1 cellular context compared by ENCODE assay signal in the genomic region with DNA sequence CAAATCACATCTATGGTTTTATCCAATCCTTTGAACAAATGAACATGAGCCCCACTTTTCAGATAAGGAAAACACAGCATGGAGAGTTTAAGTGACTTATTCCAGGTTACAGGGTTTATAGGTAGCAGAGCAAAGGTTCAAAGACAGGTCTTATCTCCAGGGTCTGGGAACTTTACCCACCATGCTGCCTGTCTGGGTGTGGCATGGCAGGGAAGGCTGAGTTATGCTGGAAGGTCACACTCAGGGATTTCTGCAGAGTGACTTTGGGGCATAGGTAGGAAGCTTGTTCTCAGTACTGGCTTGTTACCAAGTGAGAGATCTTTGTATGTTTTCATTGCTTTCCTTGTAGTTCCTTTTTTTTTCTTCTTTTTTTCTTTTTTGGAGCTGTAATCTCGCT.
TF ChIP-seq lines count a peak whose summit lies in the region.

No MANE protein-coding gene starts in this region.

TF ChIP-seq in GM12878, 131 proteins besides CTCF, POLR2A, EP300 and RAD21 (continued from another document):
- TF ChIP-seq, protein P1, sequence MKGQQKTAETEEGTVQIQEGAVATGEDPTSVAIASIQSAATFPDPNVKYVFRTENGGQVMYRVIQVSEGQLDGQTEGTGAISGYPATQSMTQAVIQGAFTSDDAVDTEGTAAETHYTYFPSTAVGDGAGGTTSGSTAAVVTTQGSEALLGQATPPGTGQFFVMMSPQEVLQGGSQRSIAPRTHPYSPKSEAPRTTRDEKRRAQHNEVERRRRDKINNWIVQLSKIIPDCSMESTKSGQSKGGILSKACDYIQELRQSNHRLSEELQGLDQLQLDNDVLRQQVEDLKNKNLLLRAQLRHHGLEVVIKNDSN (IDR thresholded peaks at IDR 0.05; ENCODE audit: borderline replicate concordance, extremely low read length, insufficient read depth, low read depth, low read length), result no peak
- TF ChIP-seq TBL1XR1 (IDR thresholded peaks at IDR 0.05; ENCODE audit: low read depth, low read length) (no peak), ZZZ3 (IDR thresholded peaks at IDR 0.05; ENCODE audit: control insufficient read depth, insufficient read length, low read depth) (no peak), HCFC1 (IDR thresholded peaks at IDR 0.05; ENCODE audit: low read length) (no peak), SMAD5 (IDR thresholded peaks at IDR 0.05; ENCODE audit: low read depth) (no peak), KLF5 (IDR thresholded peaks at IDR 0.05; ENCODE audit: partially characterized antibody) (no peak), NR2F1 (conservative IDR thresholded peaks at IDR 0.05) (no peak), GABPA (IDR thresholded peaks at IDR 0.05; ENCODE audit: low read depth) (no peak)
- TF ChIP-seq, protein P2, sequence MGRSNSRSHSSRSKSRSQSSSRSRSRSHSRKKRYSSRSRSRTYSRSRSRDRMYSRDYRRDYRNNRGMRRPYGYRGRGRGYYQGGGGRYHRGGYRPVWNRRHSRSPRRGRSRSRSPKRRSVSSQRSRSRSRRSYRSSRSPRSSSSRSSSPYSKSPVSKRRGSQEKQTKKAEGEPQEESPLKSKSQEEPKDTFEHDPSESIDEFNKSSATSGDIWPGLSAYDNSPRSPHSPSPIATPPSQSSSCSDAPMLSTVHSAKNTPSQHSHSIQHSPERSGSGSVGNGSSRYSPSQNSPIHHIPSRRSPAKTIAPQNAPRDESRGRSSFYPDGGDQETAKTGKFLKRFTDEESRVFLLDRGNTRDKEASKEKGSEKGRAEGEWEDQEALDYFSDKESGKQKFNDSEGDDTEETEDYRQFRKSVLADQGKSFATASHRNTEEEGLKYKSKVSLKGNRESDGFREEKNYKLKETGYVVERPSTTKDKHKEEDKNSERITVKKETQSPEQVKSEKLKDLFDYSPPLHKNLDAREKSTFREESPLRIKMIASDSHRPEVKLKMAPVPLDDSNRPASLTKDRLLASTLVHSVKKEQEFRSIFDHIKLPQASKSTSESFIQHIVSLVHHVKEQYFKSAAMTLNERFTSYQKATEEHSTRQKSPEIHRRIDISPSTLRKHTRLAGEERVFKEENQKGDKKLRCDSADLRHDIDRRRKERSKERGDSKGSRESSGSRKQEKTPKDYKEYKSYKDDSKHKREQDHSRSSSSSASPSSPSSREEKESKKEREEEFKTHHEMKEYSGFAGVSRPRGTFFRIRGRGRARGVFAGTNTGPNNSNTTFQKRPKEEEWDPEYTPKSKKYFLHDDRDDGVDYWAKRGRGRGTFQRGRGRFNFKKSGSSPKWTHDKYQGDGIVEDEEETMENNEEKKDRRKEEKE (IDR thresholded peaks at IDR 0.05), result no peak
- TF ChIP-seq, protein P3, sequence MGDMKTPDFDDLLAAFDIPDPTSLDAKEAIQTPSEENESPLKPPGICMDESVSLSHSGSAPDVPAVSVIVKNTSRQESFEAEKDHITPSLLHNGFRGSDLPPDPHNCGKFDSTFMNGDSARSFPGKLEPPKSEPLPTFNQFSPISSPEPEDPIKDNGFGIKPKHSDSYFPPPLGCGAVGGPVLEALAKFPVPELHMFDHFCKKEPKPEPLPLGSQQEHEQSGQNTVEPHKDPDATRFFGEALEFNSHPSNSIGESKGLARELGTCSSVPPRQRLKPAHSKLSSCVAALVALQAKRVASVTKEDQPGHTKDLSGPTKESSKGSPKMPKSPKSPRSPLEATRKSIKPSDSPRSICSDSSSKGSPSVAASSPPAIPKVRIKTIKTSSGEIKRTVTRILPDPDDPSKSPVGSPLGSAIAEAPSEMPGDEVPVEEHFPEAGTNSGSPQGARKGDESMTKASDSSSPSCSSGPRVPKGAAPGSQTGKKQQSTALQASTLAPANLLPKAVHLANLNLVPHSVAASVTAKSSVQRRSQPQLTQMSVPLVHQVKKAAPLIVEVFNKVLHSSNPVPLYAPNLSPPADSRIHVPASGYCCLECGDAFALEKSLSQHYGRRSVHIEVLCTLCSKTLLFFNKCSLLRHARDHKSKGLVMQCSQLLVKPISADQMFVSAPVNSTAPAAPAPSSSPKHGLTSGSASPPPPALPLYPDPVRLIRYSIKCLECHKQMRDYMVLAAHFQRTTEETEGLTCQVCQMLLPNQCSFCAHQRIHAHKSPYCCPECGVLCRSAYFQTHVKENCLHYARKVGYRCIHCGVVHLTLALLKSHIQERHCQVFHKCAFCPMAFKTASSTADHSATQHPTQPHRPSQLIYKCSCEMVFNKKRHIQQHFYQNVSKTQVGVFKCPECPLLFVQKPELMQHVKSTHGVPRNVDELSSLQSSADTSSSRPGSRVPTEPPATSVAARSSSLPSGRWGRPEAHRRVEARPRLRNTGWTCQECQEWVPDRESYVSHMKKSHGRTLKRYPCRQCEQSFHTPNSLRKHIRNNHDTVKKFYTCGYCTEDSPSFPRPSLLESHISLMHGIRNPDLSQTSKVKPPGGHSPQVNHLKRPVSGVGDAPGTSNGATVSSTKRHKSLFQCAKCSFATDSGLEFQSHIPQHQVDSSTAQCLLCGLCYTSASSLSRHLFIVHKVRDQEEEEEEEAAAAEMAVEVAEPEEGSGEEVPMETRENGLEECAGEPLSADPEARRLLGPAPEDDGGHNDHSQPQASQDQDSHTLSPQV (IDR thresholded peaks at IDR 0.05), result no peak
